In genomic region chr16:72131036-72131435, GRCh38 we compare ENCODE assay signal across 32 cellular contexts. TPM values are rescaled to one million over a fixed set of nuclear protein-coding genes. Genes with fewer than 3 reads are reported as not detected.
DNase-seq lines count a peak whose midpoint lies in the region; ATAC-seq, FAIRE-seq and TF ChIP-seq lines count a peak whose summit lies in the region.
"Had no signal": no experiment of that assay in that cellular context is flagged by ENCODE, and none has a peak within 500 bp of the region (broad histone marks: within the 10 kb centered on the region; RNA-seq: fewer than 3 reads in every experiment).

No MANE protein-coding gene starts in this region.

- no peak overlapping the region for H3K27ac ChIP-seq in osteoblast (ENCODE audit: low read depth, low read length)
- H3K27ac ChIP-seq: cardiac muscle cell, colonic mucosa, foreskin keratinocyte, GM23248, neural progenitor cell, parathyroid adenoma, SJCRH30, suprapubic skin had no signal

- TF ChIP-seq CTCF in fibroblast of mammary gland (conservative IDR thresholded peaks at IDR 0.05; ENCODE audit: control insufficient read depth, insufficient read depth, low read depth, low read length) (no peak), osteoblast (IDR thresholded peaks at IDR 0.05; ENCODE audit: extremely low read depth, low read depth, low read length) (no peak)

- ATAC-seq in left ventricle myocardium superior (no peak), GM18867 (IDR thresholded peaks at IDR 0.05; ENCODE audit: unreplicated experiment) (no peak), GM19328 (IDR thresholded peaks at IDR 0.05; ENCODE audit: unreplicated experiment) (no peak)
- ATAC-seq: CD8-positive, alpha-beta T cell; foreskin keratinocyte had no signal

- peak; percentile 96 for DNase-seq in CD1c-positive myeloid dendritic cell (ENCODE audit: extremely low spot score)
- DNase-seq in SW480 (ENCODE audit: low spot score): peak; percentile 36
- DNase-seq in fibroblast of mammary gland (ENCODE audit: low read depth): peak; percentile 12
- DNase-seq in osteoblast (ENCODE audit: insufficient read length, low spot score, missing footprints): no peak
- DNase-seq in left ventricle myocardium superior: no peak
- no peak for DNase-seq in H54 (ENCODE audit: insufficient read length, low spot score)
- DNase-seq: activated B cell treated with CpG ODN at 0.5 μM for 24 hours; activated CD4-positive, alpha-beta T cell treated with anti-CD3 and anti-CD28 coated beads, Interleukin-2, amount 10 ng/mL, durations not matched to agents 7 days and 5 days; activated effector memory CD4-positive, alpha-beta T cell treated with anti-CD3 and anti-CD28 coated beads, Interleukin-2, amount 50 U/mL, for 16 hours; aorta; CD8-positive, alpha-beta T cell; colonic mucosa; effector CD8-positive, alpha-beta T cell; foreskin keratinocyte; GM23248; KBM-7; NCI-H1105; NCI-H1930; NCI-H2171 treated with DMSO at 0.1 percent for 48 hours; RPMI8226; SJCRH30; small intestine; stimulated activated naive CD4-positive, alpha-beta T cell had no signal

- H2AFZ ChIP-seq in osteoblast (ENCODE audit: low read length): peak overlapping the region; percentile 35
- H2AFZ ChIP-seq: GM23248, neural progenitor cell, parathyroid adenoma had no signal

- H3K79me2 ChIP-seq in osteoblast (ENCODE audit: insufficient read depth, low read length): no peaks in the 10 kb centered on the region
- H3K79me2 ChIP-seq: parathyroid adenoma had no signal

- no peaks in the 10 kb centered on the region for H3K27me3 ChIP-seq in osteoblast (ENCODE audit: insufficient read depth, low read length)
- H3K27me3 ChIP-seq: cardiac muscle cell, colonic mucosa, foreskin keratinocyte, neural progenitor cell, SJCRH30, suprapubic skin had no signal

- TF ChIP-seq POLR2A in H54 (IDR thresholded peaks at IDR 0.05; ENCODE audit: low read depth, low read length): no peak

- H3K4me3 ChIP-seq in fibroblast of mammary gland (ENCODE audit: control insufficient read depth, low read depth, low read length): no peak overlapping the region
- H3K4me3 ChIP-seq in osteoblast (ENCODE audit: insufficient read depth, low read length): no peak overlapping the region
- H3K4me3 ChIP-seq: cardiac muscle cell, colonic mucosa, GM23248, neural progenitor cell, SJCRH30, suprapubic skin had no signal

- no peaks in the 10 kb centered on the region for H3K9me3 ChIP-seq in osteoblast (ENCODE audit: low read depth, low read length)
- H3K9me3 ChIP-seq: colonic mucosa, SJCRH30, suprapubic skin had no signal

- no peaks in the 10 kb centered on the region for H4K20me1 ChIP-seq in osteoblast (ENCODE audit: insufficient read depth, low read length)

- no peaks in the 10 kb centered on the region for H3K36me3 ChIP-seq in osteoblast (ENCODE audit: insufficient read depth, low read length)
- H3K36me3 ChIP-seq: cardiac muscle cell, colonic mucosa, neural progenitor cell, SJCRH30, suprapubic skin had no signal

- no peak for FAIRE-seq in H54 (lab: Jason Lieb, UNC)
- FAIRE-seq: GM12892, HTR-8/SVneo, small intestine had no signal

- intact Hi-C loops in left ventricle myocardium superior (cut with micrococcal nuclease): no loop called here

- H3K4me2 ChIP-seq in osteoblast (ENCODE audit: insufficient read depth, low read length): peak overlapping the region; percentile 23
- H3K4me2 ChIP-seq: neural progenitor cell had no signal

- H3K4me1 ChIP-seq in osteoblast (ENCODE audit: insufficient read depth, low read length): peaks cover 9% of the 10 kb centered on the region
- H3K4me1 ChIP-seq: colonic mucosa, foreskin keratinocyte, parathyroid adenoma, SJCRH30 had no signal

RNA-seq across cellular contexts. Expression of gene DHX38, which starts 37.4 kb away (rescaled TPM):
- total RNA-seq in osteoblast (51.4 and 52.7 TPM in 2 replicates), left ventricle myocardium superior (43.1 TPM)

RNA-seq across cellular contexts. Expression of gene TXNL4B, which starts 37.6 kb away (rescaled TPM):
- total RNA-seq in osteoblast (9.1 and 12.3 TPM in 2 replicates), left ventricle myocardium superior (5.4 TPM)

RNA-seq across cellular contexts. Expression of gene PMFBP1, which starts 40.9 kb away (rescaled TPM):
- total RNA-seq in osteoblast (under 0.01 and 0.59 TPM in 2 replicates), left ventricle myocardium superior (not detected)
- total RNA-seq: GM23248, kidney epithelial cell had no signal

Comparison
In these comparisons a context has a peak if more than half of its experiments do, and no peak if none do; other contexts are left out.
1. DNase-seq: peak in CD1c-positive myeloid dendritic cell (single experiment), SW480 (single experiment) and fibroblast of mammary gland (single experiment); none in osteoblast (single experiment), left ventricle myocardium superior (single experiment) and H54 (single experiment).